In the genomic region with DNA sequence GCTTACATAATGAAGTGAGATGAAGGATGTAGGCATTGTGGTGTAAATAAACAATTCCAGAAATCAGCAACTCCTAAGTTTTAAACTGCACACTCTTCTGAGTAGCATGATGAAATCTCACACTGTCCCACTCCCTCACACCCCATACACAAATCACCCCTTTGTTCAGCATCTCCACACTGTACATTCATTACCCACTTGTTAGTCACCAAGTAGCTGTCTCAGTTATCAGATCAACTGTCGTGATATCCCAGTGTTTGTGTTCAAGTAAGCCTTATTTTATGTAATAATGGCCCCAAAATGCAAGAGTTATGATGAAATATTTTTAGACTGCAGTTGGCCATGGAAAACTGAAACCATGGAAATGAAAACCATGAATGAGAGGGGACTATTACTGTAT, we compare ENCODE assay signal across 28 cellular contexts.
DNase-seq lines count a peak whose midpoint lies in the region; ATAC-seq and TF ChIP-seq lines count a peak whose summit lies in the region.
"Had no signal": no experiment of that assay in that cellular context is flagged by ENCODE, and none has a peak within 500 bp of the region (broad histone marks: within the 10 kb centered on the region; RNA-seq: fewer than 3 reads in every experiment).

No MANE protein-coding gene starts in this region.

- H3K4me3 ChIP-seq in mammary epithelial cell (replicated peaks in 1 of 3; ENCODE audit: insufficient read depth in 1 of 3, low read depth in 2 of 3, low read length in 3 of 3) (no peak overlapping the region), breast epithelium (no peak overlapping the region)
- H3K4me3 ChIP-seq: HAP-1, left lung, neural progenitor cell, PC-9, testis had no signal

- no peaks in the 10 kb centered on the region for H4K20me1 ChIP-seq in mammary epithelial cell (ENCODE audit: insufficient read depth, low read length)

- TF ChIP-seq CTCF in mammary epithelial cell (conservative IDR thresholded peaks at IDR 0.05 in 1 of 2, IDR thresholded peaks at IDR 0.05 in 1 of 2; ENCODE audit: extremely low read depth in 1 of 2, insufficient read depth in 1 of 2, low read depth in 1 of 2, low read length in 2 of 2) (no peak), breast epithelium (IDR thresholded peaks at IDR 0.05) (no peak)

- H3K27me3 ChIP-seq in mammary epithelial cell (ENCODE audit: insufficient read depth, low read length) (no peaks in the 10 kb centered on the region), breast epithelium (no peaks in the 10 kb centered on the region)
- H3K27me3 ChIP-seq: left lung, neural progenitor cell, testis had no signal

- 0% methylated on average over 1 of the region's 1 CpG for WGBS in mammary epithelial cell (ENCODE audit: low coverage, missing lambda C conversion rate)

- ATAC-seq in GM18858 (IDR thresholded peaks at IDR 0.05; ENCODE audit: unreplicated experiment), result no peak
- ATAC-seq: left lung, right cardiac atrium had no signal

- DNase-seq in mammary epithelial cell (peak; percentile 51), breast epithelium (ENCODE audit: low spot score in 2 of 2) (no peak), amniotic epithelial cell (ENCODE audit: low read depth) (peak; percentile 60), glomerular visceral epithelial cell (ENCODE audit: extremely low spot score) (peak; percentile 7), NCI-H524 treated with DMSO at 0.1 percent for 48 hours (lab: John Stamatoyannopoulos, UW) (no peak), OCI-M2 (lab: John Stamatoyannopoulos, UW; ENCODE audit: unreplicated experiment) (no peak), UCSD-AML1 (lab: John Stamatoyannopoulos, UW; ENCODE audit: unreplicated experiment) (no peak)
- DNase-seq: activated CD4-positive, alpha-beta T cell treated with anti-CD3 and anti-CD28 coated beads for 48 hours; anterior cingulate cortex; DMS79 treated with DMSO at 0.1 percent for 48 hours; left lung; mesendoderm; NCI-H1417; NCI-H2029; NCI-H526 treated with DMSO at 0.1 percent for 48 hours; PC-9; right cardiac atrium; Right ventricle myocardium superior; stimulated activated CD8-positive, alpha-beta memory T cell treated with anti-CD3 and anti-CD28 coated beads, Interleukin-4, amount 100 ng/mL, for 48 hours; testis had no signal

- no peaks in the 10 kb centered on the region for H3K4me1 ChIP-seq in mammary epithelial cell (ENCODE audit: insufficient read depth, low read length)
- no peaks in the 10 kb centered on the region for H3K4me1 ChIP-seq in breast epithelium
- H3K4me1 ChIP-seq: HAP-1, left lung, parathyroid adenoma, testis had no signal

- no peak overlapping the region for H3K4me2 ChIP-seq in mammary epithelial cell (ENCODE audit: insufficient read depth, low read depth, low read length)
- H3K4me2 ChIP-seq: KMS-11, neural progenitor cell, PC-9 had no signal

- H3K9me3 ChIP-seq in mammary epithelial cell (replicated peaks; ENCODE audit: insufficient read depth, low read length) (no peaks in the 10 kb centered on the region), breast epithelium (no peaks in the 10 kb centered on the region)
- H3K9me3 ChIP-seq: HAP-1, left lung, testis had no signal

- H3K27ac ChIP-seq in mammary epithelial cell (ENCODE audit: insufficient read depth, low read depth, low read length), result no peak overlapping the region
- H3K27ac ChIP-seq in breast epithelium, result no peak overlapping the region
- H3K27ac ChIP-seq: 22Rv1, HL-60, KMS-11, left lung, neural progenitor cell, parathyroid adenoma, PC-9, testis, VCaP had no signal

- no peak overlapping the region for H2AFZ ChIP-seq in mammary epithelial cell (ENCODE audit: low read depth, low read length)
- H2AFZ ChIP-seq: parathyroid adenoma, PC-9 had no signal

- in situ Hi-C loops in mammary epithelial cell (cut with MboI; ENCODE audit: low sequenced_read_pairs in 2 of 2), result loop anchor here in 1 of 2 donors (25.0 kb wide), 1 partner anchor 1323 kb away; no protein-coding TSS in a partner anchor

- no TSS peak for BruUV-seq in mammary epithelial cell (replicated peaks; lab: Mats Ljungman, UMichigan)

- intact Hi-C loops in mammary epithelial cell (cut with micrococcal nuclease), result no loop called here
- intact Hi-C loops in breast epithelium (cut with DNase I; ENCODE audit: low total_unique reads), result no loop called here

- dilution Hi-C loops in mammary epithelial cell (cut with HindIII; ENCODE audit: low sequenced_read_pairs), result no loop called here

- no peak overlapping the region for H3K9ac ChIP-seq in mammary epithelial cell (ENCODE audit: insufficient read depth, low read length)
- H3K9ac ChIP-seq: KMS-11, neural progenitor cell, parathyroid adenoma had no signal

- TF ChIP-seq POLR2A in breast epithelium (IDR thresholded peaks at IDR 0.05), result no peak

- CTCF ChIA-PET in mammary epithelial cell (lab: Charles Lee; ENCODE audit: low non-redundant PET), result no interaction called here

- H3K79me2 ChIP-seq in mammary epithelial cell (ENCODE audit: insufficient read depth, low read length), result no peaks in the 10 kb centered on the region
- H3K79me2 ChIP-seq: parathyroid adenoma had no signal

- H3K36me3 ChIP-seq in mammary epithelial cell (ENCODE audit: insufficient read depth, low read length), result no peaks in the 10 kb centered on the region
- no peaks in the 10 kb centered on the region for H3K36me3 ChIP-seq in breast epithelium
- H3K36me3 ChIP-seq: HAP-1, left lung, neural progenitor cell had no signal

Comparison
In these comparisons a context has a peak if more than half of its experiments do, and no peak if none do; other contexts are left out.
1. DNase-seq: peak in mammary epithelial cell (single experiment), amniotic epithelial cell (single experiment) and glomerular visceral epithelial cell (single experiment); none in breast epithelium (0 of 2), NCI-H524 treated with DMSO at 0.1 percent for 48 hours (single experiment), OCI-M2 (single experiment) and UCSD-AML1 (single experiment).